15 cellular contexts compared by ENCODE assay signal in the genomic region with DNA sequence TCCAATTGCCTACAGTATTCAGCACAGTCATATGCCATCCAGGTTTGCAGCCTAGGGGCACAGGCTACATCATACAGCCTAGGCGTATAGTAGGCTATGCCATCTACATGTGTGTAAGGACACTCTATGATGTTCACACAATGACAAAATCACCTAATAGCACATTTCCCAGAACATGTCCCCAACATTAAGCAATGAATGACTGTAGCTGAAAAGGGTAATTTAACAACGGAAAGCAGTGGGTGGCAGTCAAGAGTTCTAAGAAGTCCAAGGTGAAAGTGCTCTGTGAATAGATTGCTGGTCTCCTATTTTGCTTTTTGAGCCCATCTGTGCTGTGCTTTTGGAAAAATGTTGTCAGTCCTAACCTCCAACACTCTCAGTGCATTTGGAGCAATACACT.
DNase-seq lines count a peak whose midpoint lies in the region; ATAC-seq and TF ChIP-seq lines count a peak whose summit lies in the region.
"Had no signal": no experiment of that assay in that cellular context is flagged by ENCODE, and none has a peak within 500 bp of the region (broad histone marks: within the 10 kb centered on the region; RNA-seq: fewer than 3 reads in every experiment).

No MANE protein-coding gene starts in this region.

- intact Hi-C loops in body of pancreas (cut with DNase I) = no loop called here

- H3K4me1 ChIP-seq in suprapubic skin (peaks cover 5% of the 10 kb centered on the region), body of pancreas (no peaks in the 10 kb centered on the region), tibial nerve (peaks cover 0 to 26% (median 4%) of the 10 kb centered on the region in 4 donors)

- H3K9me3 Mint-ChIP-seq in activated T-cell treated with anti-CD3 and anti-CD28 coated beads, Interleukin-2, amount 50 U/mL, for 4 hours = no peaks in the 10 kb centered on the region
- peaks cover 6 to 9% of the 10 kb centered on the region in 2 donors for H3K9me3 Mint-ChIP-seq in activated T-cell treated with anti-CD3 and anti-CD28 coated beads, Interleukin-2, amount 50 U/mL, for 72 hours
- peaks cover 7% of the 10 kb centered on the region for H3K9me3 Mint-ChIP-seq in stimulated activated effector memory CD8-positive, alpha-beta T cell treated with anti-CD3 and anti-CD28 coated beads, Interleukin-12 subunit alpha, Interleukin-12 subunit beta, amount 100 ng/mL, for 72 hours

- TF ChIP-seq EP300 in suprapubic skin (IDR thresholded peaks at IDR 0.05) (no peak), tibial nerve (IDR thresholded peaks at IDR 0.05) (no peak)

- no peaks in the 10 kb centered on the region for H3K36me3 Mint-ChIP-seq in activated T-cell treated with anti-CD3 and anti-CD28 coated beads, Interleukin-2, amount 50 U/mL, for 4 hours (ENCODE audit: insufficient read depth)
- peaks cover 10 to 11% of the 10 kb centered on the region in 2 donors for H3K36me3 Mint-ChIP-seq in activated T-cell treated with anti-CD3 and anti-CD28 coated beads, Interleukin-2, amount 50 U/mL, for 72 hours (ENCODE audit: insufficient read depth in 2 of 2)
- no peaks in the 10 kb centered on the region for H3K36me3 Mint-ChIP-seq in stimulated activated effector memory CD8-positive, alpha-beta T cell treated with anti-CD3 and anti-CD28 coated beads, Interleukin-12 subunit alpha, Interleukin-12 subunit beta, amount 100 ng/mL, for 72 hours

- H3K4me3 ChIP-seq in suprapubic skin (no peak overlapping the region), body of pancreas (no peak overlapping the region), tibial nerve (no peak overlapping the region)
- H3K4me3 ChIP-seq: upper lobe of left lung had no signal

- H3K27me3 Mint-ChIP-seq in activated T-cell treated with anti-CD3 and anti-CD28 coated beads, Interleukin-2, amount 50 U/mL, for 4 hours (ENCODE audit: low read depth) = no peaks in the 10 kb centered on the region
- H3K27me3 Mint-ChIP-seq in activated T-cell treated with anti-CD3 and anti-CD28 coated beads, Interleukin-2, amount 50 U/mL, for 72 hours (ENCODE audit: low read depth) = peaks cover 6% of the 10 kb centered on the region

- TF ChIP-seq CTCF in suprapubic skin (IDR thresholded peaks at IDR 0.05) (no peak), body of pancreas (IDR thresholded peaks at IDR 0.05) (no peak), tibial nerve (IDR thresholded peaks at IDR 0.05) (no peak)

- H3K4me1 Mint-ChIP-seq in activated T-cell treated with anti-CD3 and anti-CD28 coated beads, Interleukin-2, amount 50 U/mL, for 4 hours (ENCODE audit: low read depth) = peaks cover 32% of the 10 kb centered on the region
- H3K4me1 Mint-ChIP-seq in activated T-cell treated with anti-CD3 and anti-CD28 coated beads, Interleukin-2, amount 50 U/mL, for 72 hours (ENCODE audit: low read depth) = peaks cover 23% of the 10 kb centered on the region
- H3K4me1 Mint-ChIP-seq in stimulated activated effector memory CD8-positive, alpha-beta T cell treated with anti-CD3 and anti-CD28 coated beads, Interleukin-12 subunit alpha, Interleukin-12 subunit beta, amount 100 ng/mL, for 72 hours = peaks cover 31% of the 10 kb centered on the region

- DNase-seq in activated T-cell treated with anti-CD3 and anti-CD28 coated beads, Interleukin-2, amount 50 U/mL, for 4 hours = no peak
- no peak for DNase-seq in activated T-cell treated with anti-CD3 and anti-CD28 coated beads, Interleukin-2, amount 50 U/mL, for 1 hour
- peak; percentile 21 to 23 for DNase-seq in activated T-cell treated with anti-CD3 and anti-CD28 coated beads, Interleukin-2, amount 50 U/mL, for 72 hours
- DNase-seq in stimulated activated effector memory CD8-positive, alpha-beta T cell treated with anti-CD3 and anti-CD28 coated beads, Interleukin-12 subunit alpha, Interleukin-12 subunit beta, amount 100 ng/mL, for 72 hours (ENCODE audit: low spot score in 2 of 2) = peak; percentile 10 to 55
- DNase-seq in suprapubic skin (ENCODE audit: low spot score in 2 of 2) (no peak), body of pancreas (no peak), tibial nerve (ENCODE audit: low spot score in 2 of 2) (no peak)
- DNase-seq: DMS 273 treated with DMSO at 0.1 percent for 48 hours, NCI-H187 treated with DMSO at 0.1 percent for 48 hours, NCI-H748 treated with DMSO at 0.1 percent for 48 hours, upper lobe of left lung had no signal

- H3K27me3 ChIP-seq in suprapubic skin (no peaks in the 10 kb centered on the region), body of pancreas (no peaks in the 10 kb centered on the region), tibial nerve (no peaks in the 10 kb centered on the region)
- H3K27me3 ChIP-seq: brain microvascular endothelial cell, neutrophil, upper lobe of left lung had no signal

- peak overlapping the region; percentile 83 for H3K27ac Mint-ChIP-seq in activated T-cell treated with anti-CD3 and anti-CD28 coated beads, Interleukin-2, amount 50 U/mL, for 72 hours
- H3K27ac Mint-ChIP-seq in stimulated activated effector memory CD8-positive, alpha-beta T cell treated with anti-CD3 and anti-CD28 coated beads, Interleukin-12 subunit alpha, Interleukin-12 subunit beta, amount 100 ng/mL, for 72 hours = peak overlapping the region; percentile 77
- H3K27ac Mint-ChIP-seq: IgD-negative memory B cell had no signal

- WGBS in suprapubic skin = 87% methylated on average over 2 of the region's 2 CpGs
- WGBS in body of pancreas, 2 donors = 79 to 83% methylated on average over 2 of the region's 2 CpGs
- 88 to 93% methylated on average over 2 of the region's 2 CpGs for WGBS in tibial nerve, 2 donors

- peak; percentile 63 to 79 for ATAC-seq in activated T-cell treated with anti-CD3 and anti-CD28 coated beads, Interleukin-2, amount 50 U/mL, for 4 hours
- ATAC-seq in GM19372 (IDR thresholded peaks at IDR 0.05; ENCODE audit: low read depth, unreplicated experiment) = peak; percentile 33
- peak; percentile 76 to 79 for ATAC-seq in activated T-cell treated with anti-CD3 and anti-CD28 coated beads, Interleukin-2, amount 50 U/mL, for 72 hours (replicated peaks in 1 of 2)
- peak; percentile 85 for ATAC-seq in stimulated activated effector memory CD8-positive, alpha-beta T cell treated with anti-CD3 and anti-CD28 coated beads, Interleukin-12 subunit alpha, Interleukin-12 subunit beta, amount 100 ng/mL, for 72 hours
- no peak for ATAC-seq in body of pancreas

- H3K27ac ChIP-seq in suprapubic skin (no peak overlapping the region), body of pancreas (no peak overlapping the region), tibial nerve (peak overlapping the region in 2 of 4 donors; percentile 74 to 79)
- H3K27ac ChIP-seq: neutrophil had no signal

- no peaks in the 10 kb centered on the region for H3K36me3 ChIP-seq in suprapubic skin
- H3K36me3 ChIP-seq in body of pancreas (replicated peaks in 1 of 2; ENCODE audit: insufficient read depth in 1 of 2, low read depth in 2 of 2) = no peaks in the 10 kb centered on the region
- no peaks in the 10 kb centered on the region for H3K36me3 ChIP-seq in tibial nerve
- H3K36me3 ChIP-seq: brain microvascular endothelial cell, neutrophil, upper lobe of left lung had no signal

- H3K4me3 Mint-ChIP-seq in activated T-cell treated with anti-CD3 and anti-CD28 coated beads, Interleukin-2, amount 50 U/mL, for 4 hours = peak overlapping the region; percentile 54
- peak overlapping the region; percentile 61 to 66 for H3K4me3 Mint-ChIP-seq in activated T-cell treated with anti-CD3 and anti-CD28 coated beads, Interleukin-2, amount 50 U/mL, for 72 hours
- H3K4me3 Mint-ChIP-seq in stimulated activated effector memory CD8-positive, alpha-beta T cell treated with anti-CD3 and anti-CD28 coated beads, Interleukin-12 subunit alpha, Interleukin-12 subunit beta, amount 100 ng/mL, for 72 hours = peak overlapping the region; percentile 59

- TF ChIP-seq POLR2A in suprapubic skin (IDR thresholded peaks at IDR 0.05) (no peak), body of pancreas (IDR thresholded peaks at IDR 0.05) (no peak), tibial nerve (IDR thresholded peaks at IDR 0.05) (no peak)

- H3K9me3 ChIP-seq in suprapubic skin = peaks cover 3% of the 10 kb centered on the region
- no peaks in the 10 kb centered on the region for H3K9me3 ChIP-seq in body of pancreas
- H3K9me3 ChIP-seq in tibial nerve = peaks cover 0 to 11% (median 0%) of the 10 kb centered on the region in 4 donors
- H3K9me3 ChIP-seq: neutrophil had no signal

Comparison
In these comparisons a context has a peak if more than half of its experiments do, and no peak if none do; other contexts are left out.
1. DNase-seq: peak in activated T-cell treated with anti-CD3 and anti-CD28 coated beads, Interleukin-2, amount 50 U/mL, for 72 hours (2 of 2) and stimulated activated effector memory CD8-positive, alpha-beta T cell treated with anti-CD3 and anti-CD28 coated beads, Interleukin-12 subunit alpha, Interleukin-12 subunit beta, amount 100 ng/mL, for 72 hours (2 of 2); none in activated T-cell treated with anti-CD3 and anti-CD28 coated beads, Interleukin-2, amount 50 U/mL, for 4 hours (single experiment), activated T-cell treated with anti-CD3 and anti-CD28 coated beads, Interleukin-2, amount 50 U/mL, for 1 hour (single experiment), suprapubic skin (0 of 2), body of pancreas (0 of 4) and tibial nerve (0 of 2).
2. Peak in every context shown above with its lines, with median percentiles within 50 percentile points of each other: H3K4me3 Mint-ChIP-seq.